In genomic region chr3:170078620-170079281, GRCh38 we compare ENCODE assay signal across 1 cellular context.
TF ChIP-seq lines count a peak whose summit lies in the region.

No MANE protein-coding gene starts in this region.

TF ChIP-seq in Ishikawa, 13 proteins besides CTCF, POLR2A, EP300 and RAD21 (continued from another document):
- TF ChIP-seq EGR1 (IDR thresholded peaks at IDR 0.05) (no peak), TEAD4 (IDR thresholded peaks at IDR 0.05) (no peak), ZBTB7A (IDR thresholded peaks at IDR 0.05; ENCODE audit: low read depth) (no peak), MAX (IDR thresholded peaks at IDR 0.05) (no peak), NFIC (IDR thresholded peaks at IDR 0.05) (no peak), TCF12 (IDR thresholded peaks at IDR 0.05; ENCODE audit: low read depth) (no peak), USF1 (IDR thresholded peaks at IDR 0.05) (no peak), TAF1 (IDR thresholded peaks at IDR 0.05; ENCODE audit: low read depth) (no peak), YY1 (IDR thresholded peaks at IDR 0.05; ENCODE audit: low read depth) (no peak)
TF ChIP-seq in Ishikawa: peak in this region for 0.
